1 cellular context compared by ENCODE assay signal in genomic region chr7:122790558-122790957, GRCh38.
TF ChIP-seq lines count a peak whose summit lies in the region.

No MANE protein-coding gene starts in this region.

TF ChIP-seq in HEK293, 187 proteins besides CTCF, POLR2A, EP300 and RAD21 (continued from another document):
- TF ChIP-seq ZBTB44 (tag by site-specific recombination; IDR thresholded peaks at IDR 0.05) (peak; percentile 72), ZNF549 (tag by site-specific recombination; IDR thresholded peaks at IDR 0.05) (0 out of 2 replicates have a peak, but pooled peaks have one; percentile 48), ZNF707 (tag by site-specific recombination; IDR thresholded peaks at IDR 0.05) (no peak), ZNF362 (tag by site-specific recombination; IDR thresholded peaks at IDR 0.05) (no peak), ZNF426 (tag by site-specific recombination; IDR thresholded peaks at IDR 0.05) (no peak), PRDM10 (tag by site-specific recombination; IDR thresholded peaks at IDR 0.05) (0 out of 2 replicates have a peak, but pooled peaks have one; percentile 18), ZBTB17 (tag by site-specific recombination; IDR thresholded peaks at IDR 0.05) (peak; percentile 42; the same call in 1 of the 2 replicates), ZNF18 (tag by site-specific recombination; IDR thresholded peaks at IDR 0.05) (no peak), RBAK (tag by site-specific recombination; IDR thresholded peaks at IDR 0.05) (no peak), ZFP41 (tag by site-specific recombination; IDR thresholded peaks at IDR 0.05; ENCODE audit: borderline replicate concordance) (no peak), ZNF132 (tag by site-specific recombination; IDR thresholded peaks at IDR 0.05; ENCODE audit: borderline replicate concordance) (no peak), ZNF138 (tag by site-specific recombination; IDR thresholded peaks at IDR 0.05; ENCODE audit: borderline replicate concordance) (no peak), ZNF404 (tag by site-specific recombination; IDR thresholded peaks at IDR 0.05) (no peak), ZNF626 (tag by site-specific recombination; IDR thresholded peaks at IDR 0.05) (no peak), ZNF521 (tag by site-specific recombination; IDR thresholded peaks at IDR 0.05) (no peak), FEZF1 (tag by site-specific recombination; IDR thresholded peaks at IDR 0.05) (0 out of 2 replicates have a peak, but pooled peaks have one; percentile 6), OSR2 (tag by site-specific recombination; IDR thresholded peaks at IDR 0.05) (0 out of 2 replicates have a peak, but pooled peaks have one; percentile 18)
